ENCODE assay signal across 24 cellular contexts in genomic region chr3:99248130-99248529, GRCh38.
A peak's percentile ranks its signal among the peaks of the same experiment; 100 is the strongest.
DNase-seq lines count a peak whose midpoint lies in the region; ATAC-seq and TF ChIP-seq lines count a peak whose summit lies in the region.
"Had no signal": no experiment of that assay in that cellular context is flagged by ENCODE, and none has a peak within 500 bp of the region (broad histone marks: within the 10 kb centered on the region; RNA-seq: fewer than 3 reads in every experiment).

No MANE protein-coding gene starts in this region.

- H3K14ac ChIP-seq in mesenchymal stem cell (ENCODE audit: low read length in 2 of 2), result no peak overlapping the region

- peaks cover 4% of the 10 kb centered on the region for H3K9me3 ChIP-seq in left ventricle myocardium inferior (replicated peaks)
- H3K9me3 ChIP-seq in heart left ventricle, result peaks cover 0 to 7% (median 0%) of the 10 kb centered on the region in 12 donors
- H3K9me3 ChIP-seq in mammary epithelial cell (replicated peaks; ENCODE audit: insufficient read depth, low read length), result no peaks in the 10 kb centered on the region
- H3K9me3 ChIP-seq in mesenchymal stem cell (ENCODE audit: control insufficient read depth, low read length), result no peaks in the 10 kb centered on the region
- H3K9me3 ChIP-seq in T-helper 17 cell (ENCODE audit: control insufficient read depth, low read length, poor library complexity, severe bottlenecking), result no peaks in the 10 kb centered on the region
- H3K9me3 ChIP-seq: adrenal gland, Caco-2, SJSA1, vagina had no signal

- intact Hi-C loops in left ventricle myocardium inferior (cut with micrococcal nuclease), result no loop called here
- intact Hi-C loops in heart left ventricle (cut with DNase I), result no loop called here
- intact Hi-C loops in mammary epithelial cell (cut with micrococcal nuclease), result loop anchor here (5.0 kb wide), 1 partner anchor 144 kb away; no protein-coding TSS in a partner anchor
- intact Hi-C loops in activated T-helper 2 cell treated with anti-CD3 and anti-CD28 coated beads, Interferon-gamma antibody, Interleukin-2, Interleukin-4, amounts not matched to agents 10 μg/mL and 5 μg/mL and 100 μg/mL, durations not matched to agents 14 hours and 24 hours and 36 hours (cut with micrococcal nuclease), result no loop called here

- H3K36me3 Mint-ChIP-seq in type B pancreatic cell (no peaks in the 10 kb centered on the region), T-helper 17 cell (ENCODE audit: low read depth) (no peaks in the 10 kb centered on the region)
- H3K36me3 Mint-ChIP-seq in activated T-helper 2 cell treated with anti-CD3 and anti-CD28 coated beads, Interferon-gamma antibody, Interleukin-2, Interleukin-4, amounts not matched to agents 10 μg/mL and 5 μg/mL and 100 μg/mL, durations not matched to agents 14 hours and 24 hours and 36 hours (ENCODE audit: low read depth), result no peaks in the 10 kb centered on the region

- no peaks in the 10 kb centered on the region for H3K79me1 ChIP-seq in mesenchymal stem cell (replicated peaks; ENCODE audit: low read length, poor library complexity, severe bottlenecking)

- H4K20me1 ChIP-seq in mammary epithelial cell (ENCODE audit: insufficient read depth, low read length), result no peaks in the 10 kb centered on the region

- H3K36me3 ChIP-seq in left ventricle myocardium inferior (no peaks in the 10 kb centered on the region), heart left ventricle (no peaks in the 10 kb centered on the region), mammary epithelial cell (ENCODE audit: insufficient read depth, low read length) (no peaks in the 10 kb centered on the region), mesenchymal stem cell (ENCODE audit: control insufficient read depth in 1 of 2, insufficient read depth in 2 of 2, low read depth in 1 of 2, low read length in 2 of 2) (no peaks in the 10 kb centered on the region)
- H3K36me3 ChIP-seq: adrenal gland, heart right ventricle, left lung, SJSA1, vagina had no signal

- no peak overlapping the region for H2BK12ac ChIP-seq in mesenchymal stem cell (ENCODE audit: low read length in 2 of 2)

- H2BK5ac ChIP-seq in mesenchymal stem cell (ENCODE audit: low read depth, low read length, poor library complexity, severe bottlenecking), result no peak overlapping the region

- H3K4me3 ChIP-seq in left ventricle myocardium inferior, result no peak overlapping the region
- no peak overlapping the region for H3K4me3 ChIP-seq in heart left ventricle
- no peak overlapping the region for H3K4me3 ChIP-seq in mammary epithelial cell (replicated peaks in 1 of 3; ENCODE audit: insufficient read depth in 1 of 3, low read depth in 2 of 3, low read length in 3 of 3)
- H3K4me3 ChIP-seq in mesenchymal stem cell (ENCODE audit: insufficient read depth in 1 of 2, low read depth in 1 of 2, low read length in 2 of 2), result no peak overlapping the region
- H3K4me3 ChIP-seq: adrenal gland, heart right ventricle, left lung, PC-9, SJSA1, vagina had no signal

- no peak overlapping the region for H4K8ac ChIP-seq in mesenchymal stem cell (ENCODE audit: low read length)

- no peaks in the 10 kb centered on the region for H3K79me2 ChIP-seq in mammary epithelial cell (ENCODE audit: insufficient read depth, low read length)

- peak overlapping the region; percentile 88 for H3K27ac Mint-ChIP-seq in type B pancreatic cell
- no peak overlapping the region for H3K27ac Mint-ChIP-seq in T-helper 17 cell
- no peak overlapping the region for H3K27ac Mint-ChIP-seq in activated T-helper 2 cell treated with anti-CD3 and anti-CD28 coated beads, Interferon-gamma antibody, Interleukin-2, Interleukin-4, amounts not matched to agents 10 μg/mL and 5 μg/mL and 100 μg/mL, durations not matched to agents 14 hours and 24 hours and 36 hours
- H3K27ac Mint-ChIP-seq: activated CD4-positive, alpha-beta T cell treated with anti-CD3 and anti-CD28 coated beads, Interleukin-2, amount 10 ng/mL, durations not matched to agents 7 days and 5 days; T-helper 1 cell treated with Interleukin-12 subunit alpha and Interleukin-12 subunit beta and Interleukin-4 antibody, amounts not matched to agents 30 μg/mL and 1 μg/mL, for 36 hours had no signal

- no peaks in the 10 kb centered on the region for H3K27me3 ChIP-seq in left ventricle myocardium inferior (ENCODE audit: low read depth)
- H3K27me3 ChIP-seq in heart left ventricle, result no peaks in the 10 kb centered on the region
- H3K27me3 ChIP-seq in mammary epithelial cell (ENCODE audit: insufficient read depth, low read length), result no peaks in the 10 kb centered on the region
- no peaks in the 10 kb centered on the region for H3K27me3 ChIP-seq in mesenchymal stem cell (ENCODE audit: control insufficient read depth in 1 of 2, insufficient read depth in 1 of 2, low read length in 2 of 2)
- H3K27me3 ChIP-seq: adrenal gland, heart right ventricle, left lung, SJSA1, vagina had no signal

- in situ Hi-C loops in mammary epithelial cell (cut with MboI; ENCODE audit: low sequenced_read_pairs in 2 of 2), result no loop called here

- no peak overlapping the region for H3K9ac ChIP-seq in mammary epithelial cell (ENCODE audit: insufficient read depth, low read length)
- no peak overlapping the region for H3K9ac ChIP-seq in mesenchymal stem cell (ENCODE audit: low read length)

- ATAC-seq in heart left ventricle, result no peak
- no peak for ATAC-seq in T-helper 17 cell
- ATAC-seq: left lung had no signal

- H3K4me1 ChIP-seq in left ventricle myocardium inferior (peaks cover 28% of the 10 kb centered on the region), heart left ventricle (peaks cover 0 to 28% (median 6%) of the 10 kb centered on the region in 12 donors), mammary epithelial cell (ENCODE audit: insufficient read depth, low read length) (peaks cover 27% of the 10 kb centered on the region), mesenchymal stem cell (ENCODE audit: control insufficient read depth, insufficient read depth, low read depth, low read length) (peaks cover 4% of the 10 kb centered on the region)
- H3K4me1 ChIP-seq: adrenal gland, Caco-2, left lung, vagina had no signal

- H3K4me3 Mint-ChIP-seq in type B pancreatic cell (peak overlapping the region; percentile 55), T-helper 17 cell (no peak overlapping the region)
- no peak overlapping the region for H3K4me3 Mint-ChIP-seq in activated T-helper 2 cell treated with anti-CD3 and anti-CD28 coated beads, Interferon-gamma antibody, Interleukin-2, Interleukin-4, amounts not matched to agents 10 μg/mL and 5 μg/mL and 100 μg/mL, durations not matched to agents 14 hours and 24 hours and 36 hours (ENCODE audit: low read depth)
- H3K4me3 Mint-ChIP-seq: activated CD4-positive, alpha-beta T cell treated with anti-CD3 and anti-CD28 coated beads, Interleukin-2, amount 10 ng/mL, durations not matched to agents 7 days and 5 days; T-helper 1 cell treated with Interleukin-12 subunit alpha and Interleukin-12 subunit beta and Interleukin-4 antibody, amounts not matched to agents 30 μg/mL and 1 μg/mL, for 36 hours had no signal

- DNase-seq in left ventricle myocardium inferior, result no peak
- no peak for DNase-seq in heart left ventricle
- peak; percentile 17 for DNase-seq in mammary epithelial cell
- DNase-seq in mesenchymal stem cell, result peak; percentile 21
- DNase-seq in type B pancreatic cell (ENCODE audit: extremely low spot score, unreplicated experiment), result no peak
- DNase-seq in GOT3 (lab: John Stamatoyannopoulos, UW), result no peak
- DNase-seq in T-helper 17 cell, result no peak
- no peak for DNase-seq in activated T-helper 2 cell treated with anti-CD3 and anti-CD28 coated beads, Interferon-gamma antibody, Interleukin-2, Interleukin-4, amounts not matched to agents 10 μg/mL and 5 μg/mL and 100 μg/mL, durations not matched to agents 14 hours and 24 hours and 36 hours (ENCODE audit: low spot score)
- DNase-seq: 8988T; activated CD4-positive, alpha-beta T cell treated with anti-CD3 and anti-CD28 coated beads, Interleukin-2, amount 10 ng/mL, durations not matched to agents 7 days and 5 days; activated CD8-positive, alpha-beta memory T cell treated with anti-CD3 and anti-CD28 coated beads, Interleukin-2, amount 50 U/mL, for 4 hours; activated effector memory CD4-positive, alpha-beta T cell treated with Interleukin-2 at 50 U/mL for 16 hours; adrenal gland; Caco-2; heart right ventricle; KG1; left lung; NCI-H1092 treated with DMSO at 0.1 percent for 48 hours; NCI-H2029 treated with DMSO at 0.1 percent for 48 hours; NCI-H446; PC-9 had no signal

- H2AK5ac ChIP-seq in mesenchymal stem cell (ENCODE audit: low read length, severe bottlenecking), result no peak overlapping the region

- H3K9me3 Mint-ChIP-seq in type B pancreatic cell, result no peaks in the 10 kb centered on the region
- H3K9me3 Mint-ChIP-seq in activated T-helper 2 cell treated with anti-CD3 and anti-CD28 coated beads, Interferon-gamma antibody, Interleukin-2, Interleukin-4, amounts not matched to agents 10 μg/mL and 5 μg/mL and 100 μg/mL, durations not matched to agents 14 hours and 24 hours and 36 hours, result no peaks in the 10 kb centered on the region
- H3K9me3 Mint-ChIP-seq: activated CD4-positive, alpha-beta T cell treated with anti-CD3 and anti-CD28 coated beads, Interleukin-2, amount 10 ng/mL, durations not matched to agents 7 days and 5 days; T-helper 1 cell treated with Interleukin-12 subunit alpha and Interleukin-12 subunit beta and Interleukin-4 antibody, amounts not matched to agents 30 μg/mL and 1 μg/mL, for 36 hours had no signal

- TF ChIP-seq CTCF in left ventricle myocardium inferior (IDR thresholded peaks at IDR 0.05; ENCODE audit: borderline replicate concordance) (no peak), heart left ventricle (IDR thresholded peaks at IDR 0.05) (no peak), mammary epithelial cell (conservative IDR thresholded peaks at IDR 0.05 in 1 of 2, IDR thresholded peaks at IDR 0.05 in 1 of 2; ENCODE audit: extremely low read depth in 1 of 2, insufficient read depth in 1 of 2, low read depth in 1 of 2, low read length in 2 of 2) (no peak), type B pancreatic cell (conservative IDR thresholded peaks at IDR 0.05) (no peak)

- no peak overlapping the region for H3K4me2 ChIP-seq in mammary epithelial cell (ENCODE audit: insufficient read depth, low read depth, low read length)
- no peak overlapping the region for H3K4me2 ChIP-seq in mesenchymal stem cell (ENCODE audit: low read length, poor library complexity, severe bottlenecking)
- H3K4me2 ChIP-seq: PC-9 had no signal

- BruUV-seq in mammary epithelial cell (replicated peaks; lab: Mats Ljungman, UMichigan), result no TSS peak

- H3K23ac ChIP-seq in mesenchymal stem cell (ENCODE audit: low read length in 2 of 2), result no peak overlapping the region

- no peak overlapping the region for H2BK15ac ChIP-seq in mesenchymal stem cell (ENCODE audit: low read depth, poor library complexity, severe bottlenecking)

- no peak overlapping the region for H2BK120ac ChIP-seq in mesenchymal stem cell (ENCODE audit: low read depth, low read length)

- H3K27ac ChIP-seq in left ventricle myocardium inferior (replicated peaks), result peak overlapping the region; percentile 64
- peak overlapping the region in 2 of 12 donors; percentile 3 to 28 for H3K27ac ChIP-seq in heart left ventricle
- no peak overlapping the region for H3K27ac ChIP-seq in mammary epithelial cell (ENCODE audit: insufficient read depth, low read depth, low read length)
- no peak overlapping the region for H3K27ac ChIP-seq in mesenchymal stem cell (ENCODE audit: low read length, poor library complexity, severe bottlenecking)
- H3K27ac ChIP-seq: adrenal gland, left lung, PC-9, SJSA1, vagina had no signal

- no peak overlapping the region for H3K18ac ChIP-seq in mesenchymal stem cell (ENCODE audit: low read depth in 1 of 2, low read length in 2 of 2)

- CTCF ChIA-PET in mammary epithelial cell (lab: Charles Lee; ENCODE audit: low non-redundant PET), result no interaction called here

- WGBS in heart left ventricle, 4 donors, result 53 to 89% (median 63%) methylated on average over 1 of the region's 1 CpG
- whole genome bisulfite sequencing in mammary epithelial cell (ENCODE audit: low coverage, missing lambda C conversion rate), result 100% methylated on average over 1 of the region's 1 CpG
- WGBS in mesenchymal stem cell, result 75% methylated on average over 1 of the region's 1 CpG

- H3K27me3 Mint-ChIP-seq in type B pancreatic cell (no peaks in the 10 kb centered on the region), T-helper 17 cell (no peaks in the 10 kb centered on the region)
- no peaks in the 10 kb centered on the region for H3K27me3 Mint-ChIP-seq in activated T-helper 2 cell treated with anti-CD3 and anti-CD28 coated beads, Interferon-gamma antibody, Interleukin-2, Interleukin-4, amounts not matched to agents 10 μg/mL and 5 μg/mL and 100 μg/mL, durations not matched to agents 14 hours and 24 hours and 36 hours (ENCODE audit: low read depth)
- H3K27me3 Mint-ChIP-seq: activated CD4-positive, alpha-beta T cell treated with anti-CD3 and anti-CD28 coated beads, Interleukin-2, amount 10 ng/mL, durations not matched to agents 7 days and 5 days had no signal

- no peak for TF ChIP-seq POLR2A in heart left ventricle (IDR thresholded peaks at IDR 0.05)

- H3K4me1 Mint-ChIP-seq in type B pancreatic cell (ENCODE audit: unreplicated experiment) (no peaks in the 10 kb centered on the region), T-helper 17 cell (no peaks in the 10 kb centered on the region)
- H3K4me1 Mint-ChIP-seq in activated T-helper 2 cell treated with anti-CD3 and anti-CD28 coated beads, Interferon-gamma antibody, Interleukin-2, Interleukin-4, amounts not matched to agents 10 μg/mL and 5 μg/mL and 100 μg/mL, durations not matched to agents 14 hours and 24 hours and 36 hours (ENCODE audit: low read depth), result no peaks in the 10 kb centered on the region
- H3K4me1 Mint-ChIP-seq: activated CD4-positive, alpha-beta T cell treated with anti-CD3 and anti-CD28 coated beads, Interleukin-2, amount 10 ng/mL, durations not matched to agents 7 days and 5 days had no signal

- H3K4ac ChIP-seq in mesenchymal stem cell (ENCODE audit: low read depth in 1 of 2, low read length in 2 of 2), result no peak overlapping the region

- no peak overlapping the region for H4K91ac ChIP-seq in mesenchymal stem cell (ENCODE audit: low read length)

- H2AFZ ChIP-seq in mammary epithelial cell (ENCODE audit: low read depth, low read length) (peak overlapping the region; percentile 22), mesenchymal stem cell (ENCODE audit: low read depth, low read length) (no peak overlapping the region)
- H2AFZ ChIP-seq: PC-9 had no signal

- dilution Hi-C loops in mammary epithelial cell (cut with HindIII; ENCODE audit: low sequenced_read_pairs), result no loop called here

Comparison
In these comparisons a context has a peak if more than half of its experiments do, and no peak if none do; other contexts are left out.
1. DNase-seq: peak in mammary epithelial cell (single experiment) and mesenchymal stem cell (single experiment); none in left ventricle myocardium inferior (single experiment), heart left ventricle (0 of 5), type B pancreatic cell (single experiment), GOT3 (single experiment), T-helper 17 cell (0 of 3) and activated T-helper 2 cell treated with anti-CD3 and anti-CD28 coated beads, Interferon-gamma antibody, Interleukin-2, Interleukin-4, amounts not matched to agents 10 μg/mL and 5 μg/mL and 100 μg/mL, durations not matched to agents 14 hours and 24 hours and 36 hours (single experiment).